Comparison of ENCODE assay signal across 17 cellular contexts in genomic region chr2:184793196-184793595, GRCh38.
DNase-seq lines count a peak whose midpoint lies in the region; ATAC-seq and TF ChIP-seq lines count a peak whose summit lies in the region.
"Had no signal": no experiment of that assay in that cellular context is flagged by ENCODE, and none has a peak within 500 bp of the region (broad histone marks: within the 10 kb centered on the region; RNA-seq: fewer than 3 reads in every experiment).

No MANE protein-coding gene starts in this region.

- no peak overlapping the region for H3K18ac ChIP-seq in mesenchymal stem cell (ENCODE audit: low read depth in 1 of 2, low read length in 2 of 2)

- no peak overlapping the region for H3K4me2 ChIP-seq in mesenchymal stem cell (ENCODE audit: low read length, poor library complexity, severe bottlenecking)
- H3K4me2 ChIP-seq: BLaER1 treated with 17β-estradiol and CSF1 and Interleukin-3, amounts not matched to agents 10 nM and 100 nM; GM23338 had no signal

- H4K8ac ChIP-seq in mesenchymal stem cell (ENCODE audit: low read length): no peak overlapping the region

- H3K27ac ChIP-seq in mesenchymal stem cell (ENCODE audit: low read length, poor library complexity, severe bottlenecking): no peak overlapping the region
- H3K27ac ChIP-seq: BLaER1 treated with 17β-estradiol and CSF1 and Interleukin-3, amounts not matched to agents 10 nM and 100 nM; HL-60 had no signal

- H3K79me1 ChIP-seq in mesenchymal stem cell (replicated peaks; ENCODE audit: low read length, poor library complexity, severe bottlenecking): no peaks in the 10 kb centered on the region

- H3K36me3 ChIP-seq in mesenchymal stem cell (ENCODE audit: control insufficient read depth in 1 of 2, insufficient read depth in 2 of 2, low read depth in 1 of 2, low read length in 2 of 2): no peaks in the 10 kb centered on the region
- H3K36me3 ChIP-seq: BLaER1 treated with 17β-estradiol and CSF1 and Interleukin-3, amounts not matched to agents 10 nM and 100 nM had no signal

- no peak overlapping the region for H2BK120ac ChIP-seq in mesenchymal stem cell (ENCODE audit: low read depth, low read length)

- H3K9me3 ChIP-seq in mesenchymal stem cell (ENCODE audit: control insufficient read depth, low read length): peaks cover 3% of the 10 kb centered on the region
- H3K9me3 ChIP-seq: BLaER1 treated with 17β-estradiol and CSF1 and Interleukin-3, amounts not matched to agents 10 nM and 100 nM had no signal

- H3K23ac ChIP-seq in mesenchymal stem cell (ENCODE audit: low read length in 2 of 2): no peak overlapping the region

- H2BK12ac ChIP-seq in mesenchymal stem cell (ENCODE audit: low read length in 2 of 2): no peak overlapping the region

- H3K9ac ChIP-seq in mesenchymal stem cell (ENCODE audit: low read length): no peak overlapping the region
- H3K9ac ChIP-seq: BLaER1 treated with 17β-estradiol and CSF1 and Interleukin-3, amounts not matched to agents 10 nM and 100 nM had no signal

- H4K91ac ChIP-seq in mesenchymal stem cell (ENCODE audit: low read length): no peak overlapping the region

- DNase-seq in DMS 273 treated with DMSO at 0.1 percent for 48 hours (lab: John Stamatoyannopoulos, UW) (peak; percentile 42), M059J (ENCODE audit: low read depth) (peak; percentile 24), fibroblast of mammary gland (ENCODE audit: low read depth) (peak; percentile 0), mesenchymal stem cell (peak; percentile 4), DMS79 treated with DMSO at 0.1 percent for 48 hours (lab: John Stamatoyannopoulos, UW) (no peak), NCI-H510A (lab: John Stamatoyannopoulos, UW) (no peak), left lobe of liver (ENCODE audit: low spot score) (no peak)
- DNase-seq: 8988T; Calu3; CD4-positive, CD25-positive, alpha-beta regulatory T cell; DMS153; GF-D8; H9 had no signal

- no peak overlapping the region for H2BK15ac ChIP-seq in mesenchymal stem cell (ENCODE audit: low read depth, poor library complexity, severe bottlenecking)

- no CpG with 5 or more reads among the region's 1 CpG for WGBS in mesenchymal stem cell

- TF ChIP-seq CTCF in fibroblast of mammary gland (conservative IDR thresholded peaks at IDR 0.05; ENCODE audit: control insufficient read depth, insufficient read depth, low read depth, low read length): no peak

- H2BK5ac ChIP-seq in mesenchymal stem cell (ENCODE audit: low read depth, low read length, poor library complexity, severe bottlenecking): no peak overlapping the region

- no peak overlapping the region for H3K14ac ChIP-seq in mesenchymal stem cell (ENCODE audit: low read length in 2 of 2)

- ATAC-seq in left lobe of liver: no peak
- ATAC-seq: GM23338, K562 had no signal

- no peak overlapping the region for H3K4ac ChIP-seq in mesenchymal stem cell (ENCODE audit: low read depth in 1 of 2, low read length in 2 of 2)

- H2AFZ ChIP-seq in mesenchymal stem cell (ENCODE audit: low read depth, low read length): no peak overlapping the region
- H2AFZ ChIP-seq: GM23338 had no signal

- no peak overlapping the region for H2AK5ac ChIP-seq in mesenchymal stem cell (ENCODE audit: low read length, severe bottlenecking)

- H3K27me3 ChIP-seq in mesenchymal stem cell (ENCODE audit: control insufficient read depth in 1 of 2, insufficient read depth in 1 of 2, low read length in 2 of 2): no peaks in the 10 kb centered on the region
- H3K27me3 ChIP-seq: BLaER1 treated with 17β-estradiol and CSF1 and Interleukin-3, amounts not matched to agents 10 nM and 100 nM had no signal

- no peak overlapping the region for H3K4me3 ChIP-seq in fibroblast of mammary gland (ENCODE audit: control insufficient read depth, low read depth, low read length)
- H3K4me3 ChIP-seq in mesenchymal stem cell (ENCODE audit: insufficient read depth in 1 of 2, low read depth in 1 of 2, low read length in 2 of 2): no peak overlapping the region
- H3K4me3 ChIP-seq: BLaER1 treated with 17β-estradiol and CSF1 and Interleukin-3, amounts not matched to agents 10 nM and 100 nM; GM23338; K562 had no signal

- no peaks in the 10 kb centered on the region for H3K4me1 ChIP-seq in mesenchymal stem cell (ENCODE audit: control insufficient read depth, insufficient read depth, low read depth, low read length)
- H3K4me1 ChIP-seq: BLaER1 treated with 17β-estradiol and CSF1 and Interleukin-3, amounts not matched to agents 10 nM and 100 nM had no signal

Comparison
In these comparisons a context has a peak if more than half of its experiments do, and no peak if none do; other contexts are left out.
1. DNase-seq: peak in DMS 273 treated with DMSO at 0.1 percent for 48 hours (single experiment), M059J (single experiment), fibroblast of mammary gland (single experiment) and mesenchymal stem cell (single experiment); none in DMS79 treated with DMSO at 0.1 percent for 48 hours (single experiment), NCI-H510A (single experiment) and left lobe of liver (single experiment).